In genomic region chr10:96910488-96911395, GRCh38 we compare ENCODE assay signal across 8 cellular contexts.
DNase-seq lines count a peak whose midpoint lies in the region; ATAC-seq, FAIRE-seq and TF ChIP-seq lines count a peak whose summit lies in the region.

No MANE protein-coding gene starts in this region.

- no peaks in the 10 kb centered on the region; the same call in 1 of the 2 replicates for H4K20me1 ChIP-seq in MM.1S (ENCODE audit: insufficient read depth, low read length)

- H3K4me3 Mint-ChIP-seq in activated T-cell treated with anti-CD3 and anti-CD28 coated beads, Interleukin-2, amount 50 U/mL, for 72 hours = no peak overlapping the region
- H3K4me3 Mint-ChIP-seq in type B pancreatic cell = no peak overlapping the region

- no peaks in the 10 kb centered on the region for H3K9me3 Mint-ChIP-seq in activated T-cell treated with anti-CD3 and anti-CD28 coated beads, Interleukin-2, amount 50 U/mL, for 72 hours
- peaks cover 4% of the 10 kb centered on the region for H3K9me3 Mint-ChIP-seq in type B pancreatic cell

- no peaks in the 10 kb centered on the region for H3K9me2 ChIP-seq in MM.1S (replicated peaks; ENCODE audit: insufficient read depth, low read length)

- peak in 1 of 2 donors; percentile 11 for DNase-seq in activated T-cell treated with anti-CD3 and anti-CD28 coated beads, Interleukin-2, amount 50 U/mL, for 72 hours
- DNase-seq in activated T-cell treated with anti-CD3 and anti-CD28 coated beads, Interleukin-2, amount 50 U/mL, for 48 hours = no peak
- peak; percentile 50 for DNase-seq in MM.1S
- DNase-seq in ascending aorta (ENCODE audit: low spot score in 2 of 2) = no peak
- no peak for DNase-seq in type B pancreatic cell (ENCODE audit: extremely low spot score, unreplicated experiment)
- DNase-seq in uterus = no peak
- no peak for DNase-seq in T-helper 9 cell

- H3K27ac ChIP-seq in MM.1S (ENCODE audit: low read length) (no peak overlapping the region), ascending aorta (peak overlapping the region in 1 of 2 donors; percentile 23), uterus (no peak overlapping the region)

- H3K9ac ChIP-seq in MM.1S (ENCODE audit: low read length) = no peak overlapping the region

- H3K79me2 ChIP-seq in MM.1S (ENCODE audit: low read length) = peaks cover 26% of the 10 kb centered on the region

- intact Hi-C loops in ascending aorta (cut with DNase I) = loop anchor here (5.0 kb wide), 1 partner anchor 127 kb away; no protein-coding TSS in a partner anchor
- intact Hi-C loops in uterus (cut with DNase I; ENCODE audit: low total_unique reads) = no loop called here

- H3K4me3 ChIP-seq in MM.1S (ENCODE audit: low read length) (no peak overlapping the region), ascending aorta (no peak overlapping the region), uterus (no peak overlapping the region)

- H3K36me3 ChIP-seq in MM.1S (replicated peaks; ENCODE audit: insufficient read depth, low read length) (no peaks in the 10 kb centered on the region), ascending aorta (peaks cover 0 to 3% of the 10 kb centered on the region in 2 donors), uterus (no peaks in the 10 kb centered on the region)

- H3K27me3 ChIP-seq in MM.1S (replicated peaks; ENCODE audit: insufficient read depth, low read length) (no peaks in the 10 kb centered on the region), ascending aorta (no peaks in the 10 kb centered on the region), uterus (no peaks in the 10 kb centered on the region)

- H3K4me2 ChIP-seq in MM.1S (ENCODE audit: low read depth, low read length) = no peak overlapping the region

- no peaks in the 10 kb centered on the region for H3F3A ChIP-seq in MM.1S (ENCODE audit: insufficient read depth, low read length)

- H2AFZ ChIP-seq in MM.1S (ENCODE audit: low read length) = no peak overlapping the region

- no peak for TF ChIP-seq POLR2A in uterus (IDR thresholded peaks at IDR 0.05)

- H3K27me3 Mint-ChIP-seq in activated T-cell treated with anti-CD3 and anti-CD28 coated beads, Interleukin-2, amount 50 U/mL, for 72 hours (ENCODE audit: low read depth) = no peaks in the 10 kb centered on the region
- H3K27me3 Mint-ChIP-seq in type B pancreatic cell = no peaks in the 10 kb centered on the region

- H3K9me3 ChIP-seq in MM.1S (replicated peaks; ENCODE audit: insufficient read depth, low read length) (no peaks in the 10 kb centered on the region), ascending aorta (no peaks in the 10 kb centered on the region), uterus (no peaks in the 10 kb centered on the region)

- H3K27ac Mint-ChIP-seq in activated T-cell treated with anti-CD3 and anti-CD28 coated beads, Interleukin-2, amount 50 U/mL, for 72 hours = peak overlapping the region; percentile 42
- peak overlapping the region; percentile 10 for H3K27ac Mint-ChIP-seq in type B pancreatic cell

- FAIRE-seq in islet of Langerhans (lab: Jason Lieb, UNC) = peak; percentile 84

- TF ChIP-seq CTCF in MM.1S (IDR thresholded peaks at IDR 0.05; ENCODE audit: low read length) = peak; percentile 81
- TF ChIP-seq CTCF in ascending aorta (IDR thresholded peaks at IDR 0.05) = peak; percentile 25 to 57 (median 55)
- TF ChIP-seq CTCF in type B pancreatic cell (conservative IDR thresholded peaks at IDR 0.05) = peak; percentile 77
- peak in 2 of 4 experiments; percentile 20 to 26 for TF ChIP-seq CTCF in uterus (IDR thresholded peaks at IDR 0.05)

- H3K4me1 Mint-ChIP-seq in activated T-cell treated with anti-CD3 and anti-CD28 coated beads, Interleukin-2, amount 50 U/mL, for 72 hours (ENCODE audit: low read depth) = peaks cover 11% of the 10 kb centered on the region
- H3K4me1 Mint-ChIP-seq in type B pancreatic cell (ENCODE audit: unreplicated experiment) = peaks cover 5% of the 10 kb centered on the region

- H3K36me3 Mint-ChIP-seq in activated T-cell treated with anti-CD3 and anti-CD28 coated beads, Interleukin-2, amount 50 U/mL, for 72 hours (ENCODE audit: insufficient read depth in 2 of 2) = peaks cover 4% of the 10 kb centered on the region in 2 donors
- H3K36me3 Mint-ChIP-seq in type B pancreatic cell = peaks cover 27% of the 10 kb centered on the region

- H3K4me1 ChIP-seq in MM.1S (ENCODE audit: low read length) (no peaks in the 10 kb centered on the region; the same call in 1 of the 2 replicates), ascending aorta (peaks cover 2 to 8% of the 10 kb centered on the region in 2 donors), uterus (no peaks in the 10 kb centered on the region)

- peak in 1 of 2 donors; percentile 32 for ATAC-seq in activated T-cell treated with anti-CD3 and anti-CD28 coated beads, Interleukin-2, amount 50 U/mL, for 72 hours (replicated peaks in 1 of 2)
